Comparison of ENCODE assay signal across 8 cellular contexts in genomic region chr17:49762148-49762941, GRCh38. TPM values are rescaled to one million over a fixed set of nuclear protein-coding genes. Genes with fewer than 3 reads are reported as not detected.
DNase-seq lines count a peak whose midpoint lies in the region; ATAC-seq and TF ChIP-seq lines count a peak whose summit lies in the region.

No MANE protein-coding gene starts in this region.

- no peak for TF ChIP-seq CTCF in OCI-LY3 (IDR thresholded peaks at IDR 0.05; ENCODE audit: low read depth, low read length)

- DNase-seq in EL (peak; percentile 30), epithelial cell of prostate (ENCODE audit: low read depth, low spot score) (peak; percentile 50), trophoblast cell (peak; percentile 52 to 78), NCI-H1417 (lab: John Stamatoyannopoulos, UW) (no peak), HuH-7.5 (ENCODE audit: low spot score) (no peak)
- no peak for DNase-seq in stimulated activated CD4-positive, alpha-beta T cell treated with anti-CD3 and anti-CD28 coated beads, Interleukin-2, amount 100 ng/mL, for 48 hours

- no CpG with 5 or more reads among the region's 6 CpGs for WGBS in trophoblast cell (ENCODE audit: extremely low coverage, insufficient coverage, insufficient read length)

- no peak overlapping the region for H4K8ac ChIP-seq in trophoblast cell (ENCODE audit: low read depth, low read length)

- 0 out of 2 replicates have a peak, but pooled peaks cover 7% of the 10 kb centered on the region for H4K20me1 ChIP-seq in OCI-LY3 (ENCODE audit: insufficient read depth, low read length)

- no peak overlapping the region for H2BK5ac ChIP-seq in trophoblast cell (ENCODE audit: low read depth, low read length, poor library complexity)

- H3K4me3 ChIP-seq in OCI-LY3 (ENCODE audit: low read length) (peak overlapping the region; percentile 90), trophoblast cell (ENCODE audit: low read depth, low read length) (no peak overlapping the region)

- H3K9ac ChIP-seq in OCI-LY3 (ENCODE audit: low read length) (no peak overlapping the region), trophoblast cell (ENCODE audit: low read length) (no peak overlapping the region)

- no peak overlapping the region for H3K14ac ChIP-seq in trophoblast cell (ENCODE audit: low read length)

- no peak overlapping the region for H4K91ac ChIP-seq in trophoblast cell (ENCODE audit: low read depth, low read length)

- H3K4me2 ChIP-seq in OCI-LY3 (ENCODE audit: low read length) (peak overlapping the region; percentile 86), trophoblast cell (ENCODE audit: low read length) (peak overlapping the region; percentile 91)

- no peak overlapping the region for H4K12ac ChIP-seq in trophoblast cell (ENCODE audit: low read depth, low read length)

- H3K27me3 ChIP-seq in OCI-LY3 (ENCODE audit: low read depth, low read length) (peaks cover 17% of the 10 kb centered on the region), trophoblast cell (ENCODE audit: insufficient read depth, low read length) (no peaks in the 10 kb centered on the region)

- H3K4me1 ChIP-seq in OCI-LY3 (ENCODE audit: low read length) (peaks cover 24% of the 10 kb centered on the region), trophoblast cell (ENCODE audit: control insufficient read depth in 1 of 2, insufficient read depth in 2 of 2, low read length in 2 of 2) (peaks cover 0 to 6% of the 10 kb centered on the region in 2 experiments)

- no peak overlapping the region for H3K23ac ChIP-seq in trophoblast cell (ENCODE audit: low read length)

- no peak overlapping the region for H3K4ac ChIP-seq in trophoblast cell (ENCODE audit: low read depth, low read length)

- H3K27ac ChIP-seq in OCI-LY3 (ENCODE audit: low read length) (no peak overlapping the region), epithelial cell of prostate (peak overlapping the region; percentile 14), trophoblast cell (ENCODE audit: low read depth, low read length) (no peak overlapping the region)

- no peak overlapping the region for H2BK12ac ChIP-seq in trophoblast cell (ENCODE audit: low read length)

- H3K79me2 ChIP-seq in OCI-LY3 (ENCODE audit: low read length): 0 out of 2 replicates have a peak, but pooled peaks cover 3% of the 10 kb centered on the region
- no peaks in the 10 kb centered on the region for H3K79me2 ChIP-seq in trophoblast cell (ENCODE audit: control insufficient read depth, insufficient read depth, low read length, poor library complexity)

- H3K9me3 ChIP-seq in OCI-LY3 (ENCODE audit: insufficient read depth, low read length) (no peaks in the 10 kb centered on the region), trophoblast cell (ENCODE audit: insufficient read depth, low read depth, low read length) (no peaks in the 10 kb centered on the region)

- H2AK5ac ChIP-seq in trophoblast cell (ENCODE audit: low read length): no peak overlapping the region

- ATAC-seq in HG03457 (IDR thresholded peaks at IDR 0.05; ENCODE audit: unreplicated experiment): no peak

- no peak overlapping the region for H3K18ac ChIP-seq in trophoblast cell (ENCODE audit: low read length)

- peaks cover 4% of the 10 kb centered on the region for H3K79me1 ChIP-seq in trophoblast cell (ENCODE audit: low read length)

- no peak overlapping the region for H2AFZ ChIP-seq in OCI-LY3 (ENCODE audit: low read depth, low read length)
- no peak overlapping the region for H2AFZ ChIP-seq in trophoblast cell (ENCODE audit: insufficient read depth, low read length, poor library complexity)

- no peak overlapping the region for H2BK120ac ChIP-seq in trophoblast cell (ENCODE audit: insufficient read depth, low read length, poor library complexity)

- no peaks in the 10 kb centered on the region for H3K36me3 ChIP-seq in OCI-LY3 (replicated peaks; ENCODE audit: low read depth, low read length)
- H3K36me3 ChIP-seq in trophoblast cell (ENCODE audit: control insufficient read depth in 1 of 2, insufficient read depth in 2 of 2, low read length in 2 of 2): no peaks in the 10 kb centered on the region

RNA-seq across cellular contexts. Expression of gene FAM117A, which starts 1.6 kb away (rescaled TPM):
- 7.7 and 7.9 TPM in 2 replicates for polyA plus RNA-seq in trophoblast cell (2013)

RNA-seq across cellular contexts. Expression of gene KAT7, which starts 26.1 kb away (rescaled TPM):
- 45.6 and 47.2 TPM in 2 replicates for polyA plus RNA-seq in trophoblast cell (2013)

RNA-seq across cellular contexts. Expression of gene SLC35B1, which starts 54.6 kb away (rescaled TPM):
- polyA plus RNA-seq in trophoblast cell (2013): 94.1 and 98.1 TPM in 2 replicates

Comparison
In these comparisons a context has a peak if more than half of its experiments do, and no peak if none do; other contexts are left out.
1. DNase-seq: peak in EL (single experiment), epithelial cell of prostate (single experiment) and trophoblast cell (2 of 2); none in NCI-H1417 (0 of 3), HuH-7.5 (single experiment) and stimulated activated CD4-positive, alpha-beta T cell treated with anti-CD3 and anti-CD28 coated beads, Interleukin-2, amount 100 ng/mL, for 48 hours (0 of 2).